5 cellular contexts compared by ENCODE assay signal in genomic region chr9:90694187-90694586, GRCh38. TPM values are rescaled to one million over a fixed set of nuclear protein-coding genes. Genes with fewer than 3 reads are reported as not detected.
"Had no signal": no experiment of that assay in that cellular context is flagged by ENCODE, and none has a peak within 500 bp of the region (broad histone marks: within the 10 kb centered on the region; RNA-seq: fewer than 3 reads in every experiment).

No MANE protein-coding gene starts in this region.

RNA-seq across cellular contexts. Expression of gene DIRAS2, which starts 51.6 kb away (rescaled TPM):
- total RNA-seq: GM23248, H9, HFFc6, HT1080, K562 had no signal
- polyA plus RNA-seq: GM23248, K562 had no signal
